Comparison of ENCODE assay signal across 1 cellular context in the genomic region with DNA sequence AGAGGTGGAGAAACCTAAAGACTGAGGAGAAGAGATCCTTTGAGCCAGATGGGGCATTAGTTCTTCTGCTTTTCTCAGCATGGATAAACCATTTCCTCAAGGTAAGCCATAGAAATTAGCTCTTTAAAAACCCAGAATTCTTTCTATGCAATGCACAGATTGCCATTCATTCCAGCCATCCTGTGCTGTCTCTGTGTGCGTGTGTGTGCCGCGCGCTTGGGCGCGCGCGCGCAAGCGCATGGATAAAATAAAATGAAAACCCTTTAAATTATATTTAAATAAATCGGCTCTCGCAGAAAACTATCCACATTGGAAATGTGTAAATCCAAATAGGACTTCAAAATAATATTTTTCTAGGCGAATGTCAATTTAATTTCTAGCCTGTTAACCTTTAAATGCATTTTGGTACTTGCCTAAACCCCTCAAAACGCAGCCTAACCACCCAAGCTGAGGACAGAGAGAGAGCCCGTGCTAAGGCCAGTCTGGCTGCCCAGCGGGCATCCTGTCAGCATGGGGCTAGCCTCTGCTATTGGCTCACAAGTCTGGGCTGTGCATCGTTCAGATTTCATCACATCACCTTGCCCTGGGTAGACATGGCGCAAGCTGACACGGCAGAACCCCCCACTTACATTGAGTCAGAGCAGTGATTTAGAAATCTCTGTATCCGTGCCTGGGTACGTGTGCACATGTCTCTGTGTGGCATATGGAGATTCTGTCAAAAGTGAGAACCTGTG.
TF ChIP-seq lines count a peak whose summit lies in the region.

No MANE protein-coding gene starts in this region.

TF ChIP-seq in HCT116, 20 proteins besides CTCF, POLR2A, EP300 and RAD21 (continued from another document):
- TF ChIP-seq YY1 (IDR thresholded peaks at IDR 0.05; ENCODE audit: extremely low read depth, insufficient replicate concordance, low read depth, low read length) (no peak), EZH2phosphoT487 (IDR thresholded peaks at IDR 0.05; ENCODE audit: borderline replicate concordance) (no peak), FOSL1 (IDR thresholded peaks at IDR 0.05; ENCODE audit: low read depth) (no peak)
